11 cellular contexts compared by ENCODE assay signal in genomic region chr6:156731436-156731835, GRCh38. TPM values are rescaled to one million over a fixed set of nuclear protein-coding genes. Genes with fewer than 3 reads are reported as not detected.
DNase-seq lines count a peak whose midpoint lies in the region; ATAC-seq, FAIRE-seq and TF ChIP-seq lines count a peak whose summit lies in the region.
"Had no signal": no experiment of that assay in that cellular context is flagged by ENCODE, and none has a peak within 500 bp of the region (broad histone marks: within the 10 kb centered on the region; RNA-seq: fewer than 3 reads in every experiment).

No MANE protein-coding gene starts in this region.

- H3K4me3 ChIP-seq in HEK293 (ENCODE audit: low read depth, low read length) (no peak overlapping the region), body of pancreas (no peak overlapping the region), heart left ventricle (no peak overlapping the region)
- H3K4me3 ChIP-seq: ascending aorta, gastroesophageal sphincter had no signal

- no peak for TF ChIP-seq POLR2A in body of pancreas (IDR thresholded peaks at IDR 0.05)
- TF ChIP-seq POLR2A in GM12892 (IDR thresholded peaks at IDR 0.05; ENCODE audit: low read depth, low read length) = no peak
- TF ChIP-seq POLR2A in heart left ventricle (IDR thresholded peaks at IDR 0.05) = no peak

- H3K4me1 ChIP-seq in HEK293 (ENCODE audit: control insufficient read depth, insufficient read depth, low read length) = peaks cover 4% of the 10 kb centered on the region; the same call in 1 of the 2 replicates
- H3K4me1 ChIP-seq in body of pancreas = no peaks in the 10 kb centered on the region
- H3K4me1 ChIP-seq in heart left ventricle = no peaks in the 10 kb centered on the region
- H3K4me1 ChIP-seq: ascending aorta, gastroesophageal sphincter had no signal

- H3K27ac ChIP-seq in HEK293 (ENCODE audit: extremely low read depth, low read depth, low read length) = no peak overlapping the region
- no peak overlapping the region for H3K27ac ChIP-seq in body of pancreas
- no peak overlapping the region for H3K27ac ChIP-seq in heart left ventricle
- H3K27ac ChIP-seq: ascending aorta, gastroesophageal sphincter had no signal

- H3K9me3 ChIP-seq in HEK293 (ENCODE audit: control insufficient read depth, insufficient read depth, low read depth, low read length) (no peaks in the 10 kb centered on the region), body of pancreas (no peaks in the 10 kb centered on the region), heart left ventricle (no peaks in the 10 kb centered on the region)
- H3K9me3 ChIP-seq: ascending aorta, gastroesophageal sphincter had no signal

- FAIRE-seq in GM12892 (lab: Jason Lieb, UNC) = no peak

- ATAC-seq in GM18868 (IDR thresholded peaks at IDR 0.05; ENCODE audit: unreplicated experiment) (no peak), body of pancreas (no peak), heart left ventricle (no peak)
- ATAC-seq: gastroesophageal sphincter had no signal

- 86 to 89% methylated on average over 4 of the region's 4 CpGs for WGBS in body of pancreas, 2 donors
- WGBS in heart left ventricle, 4 donors = 85 to 95% (median 92%) methylated on average over 4 of the region's 4 CpGs

- POLR2A ChIA-PET in HEK293 (lab: Yijun Ruan, JAX) = no interaction called here

- intact Hi-C loops in body of pancreas (cut with DNase I) = no loop called here
- intact Hi-C loops in heart left ventricle (cut with DNase I) = loop anchor here in 1 of 10 donors (5.0 kb wide), 1 partner anchor 41 kb away; no protein-coding TSS in a partner anchor

- H3K36me3 ChIP-seq in HEK293 (ENCODE audit: control insufficient read depth in 2 of 2, insufficient read depth in 1 of 2, low read length in 2 of 2) (no peaks in the 10 kb centered on the region), body of pancreas (replicated peaks in 1 of 2; ENCODE audit: insufficient read depth in 1 of 2, low read depth in 2 of 2) (no peaks in the 10 kb centered on the region), heart left ventricle (no peaks in the 10 kb centered on the region)
- H3K36me3 ChIP-seq: ascending aorta, gastroesophageal sphincter had no signal

- H3K27me3 ChIP-seq in body of pancreas (no peaks in the 10 kb centered on the region), heart left ventricle (no peaks in the 10 kb centered on the region)
- H3K27me3 ChIP-seq: ascending aorta, gastroesophageal sphincter had no signal

- peak; percentile 15 for DNase-seq in AG09319 (ENCODE audit: extremely low read depth, low read depth)
- DNase-seq in NCI-H526 treated with DMSO at 0.1 percent for 48 hours (lab: John Stamatoyannopoulos, UW) = peak; percentile 16
- peak; percentile 32 for DNase-seq in fibroblast of gingiva (ENCODE audit: low read depth)
- DNase-seq in body of pancreas = no peak
- DNase-seq in GM12892 (ENCODE audit: insufficient read length) = no peak
- no peak for DNase-seq in heart left ventricle
- DNase-seq: activated CD4-positive, alpha-beta T cell treated with anti-CD3 and anti-CD28 coated beads, Interleukin-2, amount 50 U/mL, for 4 hours had no signal

- TF ChIP-seq CTCF in AG09319 (IDR thresholded peaks at IDR 0.05; ENCODE audit: low read depth, low read length) (no peak), HEK293 (tag by site-specific recombination; IDR thresholded peaks at IDR 0.05) (no peak), body of pancreas (IDR thresholded peaks at IDR 0.05) (no peak), heart left ventricle (IDR thresholded peaks at IDR 0.05) (no peak)

- CTCF ChIA-PET in HEK293 (lab: Yijun Ruan, JAX) = interaction anchor here (0.6 to 1.0 kb wide), 3 partner anchors 17 to 1142 kb away, joined by 4 to 6 read pairs (median 4); no protein-coding TSS in a partner anchor

TF ChIP-seq in HEK293, 187 proteins besides CTCF, POLR2A, EP300 and RAD21:
- no peak for TF ChIP-seq TSHZ1 (tag by site-specific recombination; IDR thresholded peaks at IDR 0.05; ENCODE audit: borderline replicate concordance)
- 0 out of 2 replicates have a peak, but pooled peaks have one; percentile 25 for TF ChIP-seq WT1 (tag by site-specific recombination; IDR thresholded peaks at IDR 0.05)

RNA-seq across cellular contexts. Expression of gene ARID1B, which starts 45.7 kb away (rescaled TPM):
- total RNA-seq in body of pancreas (10 to 100 TPM; 71.5 to 85.1 TPM), heart left ventricle (10 to 100 TPM; 34.3 to 76.1 (median 53.9) TPM)
- 42.4 TPM for polyA plus RNA-seq in GM12892 (2012; ENCODE audit: missing spikeins)
- polyA plus RNA-seq in heart left ventricle = 10 to 100 TPM; 15.3 to 24.0 TPM

Comparison
In these comparisons a context has a peak if more than half of its experiments do, and no peak if none do; other contexts are left out.
1. DNase-seq: peak in AG09319 (single experiment), NCI-H526 treated with DMSO at 0.1 percent for 48 hours (single experiment) and fibroblast of gingiva (single experiment); none in body of pancreas (0 of 4), GM12892 (single experiment) and heart left ventricle (0 of 5).